Comparison of ENCODE assay signal across 18 cellular contexts in genomic region chr9:33148367-33149019, GRCh38. TPM values are rescaled to one million over a fixed set of nuclear protein-coding genes. Genes with fewer than 3 reads are reported as not detected.
A peak's percentile ranks its signal among the peaks of the same experiment; 100 is the strongest.
DNase-seq lines count a peak whose midpoint lies in the region; ATAC-seq, FAIRE-seq and TF ChIP-seq lines count a peak whose summit lies in the region.
"Had no signal": no experiment of that assay in that cellular context is flagged by ENCODE, and none has a peak within 500 bp of the region (broad histone marks: within the 10 kb centered on the region; RNA-seq: fewer than 3 reads in every experiment).

No MANE protein-coding gene starts in this region.

- H3K27ac ChIP-seq in OCI-LY3 (ENCODE audit: low read length), result no peak overlapping the region
- peak overlapping the region; percentile 13 for H3K27ac ChIP-seq in keratinocyte (ENCODE audit: control insufficient read depth, insufficient read depth, low read length)
- H3K27ac ChIP-seq in subcutaneous abdominal adipose tissue (ENCODE audit: low read depth, low read length), result peak overlapping the region; percentile 12

- no peaks in the 10 kb centered on the region for H3K9me3 ChIP-seq in OCI-LY3 (ENCODE audit: insufficient read depth, low read length)
- no peaks in the 10 kb centered on the region for H3K9me3 ChIP-seq in keratinocyte (ENCODE audit: control insufficient read depth, low read depth, low read length)
- no peaks in the 10 kb centered on the region for H3K9me3 ChIP-seq in subcutaneous abdominal adipose tissue (ENCODE audit: control insufficient read depth in 5 of 5, low read length in 5 of 5)

- FAIRE-seq in keratinocyte (lab: Jason Lieb, UNC), result no peak
- FAIRE-seq: K562 had no signal

- H3K4me3 ChIP-seq in OCI-LY3 (ENCODE audit: low read length), result no peak overlapping the region
- no peak overlapping the region for H3K4me3 ChIP-seq in keratinocyte (ENCODE audit: control insufficient read depth in 2 of 3, extremely low read depth in 1 of 3, insufficient read depth in 2 of 3, low read depth in 1 of 3, low read length in 3 of 3)
- no peak overlapping the region for H3K4me3 ChIP-seq in subcutaneous abdominal adipose tissue (ENCODE audit: low read depth in 1 of 5, low read length in 5 of 5)
- H3K4me3 ChIP-seq: K562 had no signal

- no peak overlapping the region for H2AFZ ChIP-seq in OCI-LY3 (ENCODE audit: low read depth, low read length)
- H2AFZ ChIP-seq in keratinocyte (ENCODE audit: control insufficient read depth, low read length), result no peak overlapping the region

- H3K4me1 ChIP-seq in OCI-LY3 (ENCODE audit: low read length) (peaks cover 91% of the 10 kb centered on the region), keratinocyte (ENCODE audit: control insufficient read depth, extremely low read depth, insufficient read depth, low read length) (peaks cover 12% of the 10 kb centered on the region), subcutaneous abdominal adipose tissue (ENCODE audit: control insufficient read depth in 5 of 5, insufficient read depth in 5 of 5, low read length in 5 of 5) (peaks cover 12 to 72% (median 58%) of the 10 kb centered on the region in 5 donors)

- peaks cover 8% of the 10 kb centered on the region for H3K9me1 ChIP-seq in keratinocyte (ENCODE audit: control insufficient read depth, extremely low read depth, insufficient read depth, low read length)

- H3K79me2 ChIP-seq in OCI-LY3 (ENCODE audit: low read length), result peaks cover 100% of the 10 kb centered on the region
- H3K79me2 ChIP-seq in keratinocyte (ENCODE audit: control insufficient read depth, insufficient read depth, low read length), result peaks cover 92% of the 10 kb centered on the region

- dilution Hi-C loops in keratinocyte (cut with MboI; ENCODE audit: extremely low pct_ligation_motif_present, low sequenced_read_pairs), result no loop called here

- no peak for TF ChIP-seq CTCF in OCI-LY3 (IDR thresholded peaks at IDR 0.05; ENCODE audit: low read depth, low read length)
- TF ChIP-seq CTCF in keratinocyte (optimal IDR thresholded peaks at IDR 0.05 in 1 of 3, IDR thresholded peaks at IDR 0.05 in 1 of 3, conservative IDR thresholded peaks at IDR 0.05 in 1 of 3; ENCODE audit: extremely low read depth in 1 of 3, insufficient read depth in 2 of 3, low read length in 3 of 3), result no peak

- ATAC-seq in HG03108 (IDR thresholded peaks at IDR 0.05; ENCODE audit: unreplicated experiment), result no peak
- ATAC-seq: activated naive CD4-positive, alpha-beta T cell treated with anti-CD3 and anti-CD28 coated beads, Interleukin-2, amount 50 U/mL, for 72 hours; K562; naive thymus-derived CD4-positive, alpha-beta T cell; sciatic nerve; stimulated activated naive CD8-positive, alpha-beta T cell treated with anti-CD3 and anti-CD28 coated beads, Interleukin-15, Interleukin-2, amounts not matched to agents 100 U/mL and 50 U/mL, for 24 hours had no signal

- H4K20me1 ChIP-seq in OCI-LY3 (ENCODE audit: insufficient read depth, low read length) (peaks cover 36% of the 10 kb centered on the region), keratinocyte (ENCODE audit: control insufficient read depth, extremely low read depth, insufficient read depth, low read length) (peaks cover 8% of the 10 kb centered on the region)

- DNase-seq in NCI-H1092 treated with DMSO at 0.1 percent for 48 hours (lab: John Stamatoyannopoulos, UW), result peak; percentile 3
- DNase-seq in NCI-H1092 (lab: John Stamatoyannopoulos, UW), result no peak
- no peak for DNase-seq in keratinocyte (ENCODE audit: low read depth, low spot score)
- DNase-seq in T-helper 1 cell, result no peak
- DNase-seq in NCI-H446 (lab: John Stamatoyannopoulos, UW), result no peak
- DNase-seq: GF-D8; hypothalamus; naive thymus-derived CD4-positive, alpha-beta T cell; NCI-H1048; NCI-H524 treated with DMSO at 0.1 percent for 48 hours; Right ventricle myocardium superior; stimulated activated naive CD8-positive, alpha-beta T cell treated with anti-CD3 and anti-CD28 coated beads, Interleukin-15, Interleukin-2, amounts not matched to agents 100 U/mL and 50 U/mL, for 24 hours had no signal

- no peak overlapping the region for H3K9ac ChIP-seq in OCI-LY3 (ENCODE audit: low read length)
- H3K9ac ChIP-seq in keratinocyte (ENCODE audit: control insufficient read depth, extremely low read depth, insufficient read depth, low read length), result no peak overlapping the region
- no peak overlapping the region for H3K9ac ChIP-seq in subcutaneous abdominal adipose tissue (ENCODE audit: low read length in 5 of 5)

- H3K36me3 ChIP-seq in OCI-LY3 (replicated peaks; ENCODE audit: low read depth, low read length) (peaks cover 9% of the 10 kb centered on the region), keratinocyte (ENCODE audit: control insufficient read depth in 2 of 2, extremely low read depth in 1 of 2, insufficient read depth in 2 of 2, low read length in 2 of 2) (peaks cover 3% of the 10 kb centered on the region in 2 experiments), subcutaneous abdominal adipose tissue (ENCODE audit: control insufficient read depth in 5 of 5, insufficient read depth in 5 of 5, low read length in 5 of 5) (peaks cover 0 to 2% (median 0%) of the 10 kb centered on the region in 5 donors)

- H3K27me3 ChIP-seq in OCI-LY3 (ENCODE audit: low read depth, low read length) (no peaks in the 10 kb centered on the region), keratinocyte (ENCODE audit: control insufficient read depth, extremely low read depth, insufficient read depth, low read length) (no peaks in the 10 kb centered on the region), subcutaneous abdominal adipose tissue (ENCODE audit: control insufficient read depth in 5 of 5, insufficient read depth in 4 of 5, low read length in 5 of 5) (no peaks in the 10 kb centered on the region)

- H3K4me2 ChIP-seq in OCI-LY3 (ENCODE audit: low read length) (peak overlapping the region; percentile 36), keratinocyte (ENCODE audit: control insufficient read depth, extremely low read depth, insufficient read depth, low read depth, low read length) (no peak overlapping the region)

RNA-seq across cellular contexts. Expression of gene B4GALT1, which starts 18.6 kb away (rescaled TPM):
- 54.3 to 82.9 TPM (median 55.1 TPM) in 3 replicates for polyA plus RNA-seq in keratinocyte
- 9.5 TPM for polyA plus RNA-seq in keratinocyte (2011; ENCODE audit: low read depth)
- 57.6 and 65.9 TPM in 2 replicates for polyA plus RNA-seq in keratinocyte (2011; cell fraction: cytosol; rRNA removed)
- polyA plus RNA-seq in keratinocyte (2011; cell fraction: nucleus; rRNA removed), result 114 and 120 TPM in 2 replicates
- 60.2 and 84.0 TPM in 2 replicates for polyA plus RNA-seq in keratinocyte (2012; ENCODE audit: low replicate concordance)
- polyA minus RNA-seq in keratinocyte, result 112 to 184 TPM (median 118 TPM) in 3 replicates
- 89.8 TPM for polyA minus RNA-seq in keratinocyte (2011; cell fraction: cytosol; rRNA and poly(A)+ RNA removed)
- 109 and 160 TPM in 2 replicates for polyA minus RNA-seq in keratinocyte (2011; cell fraction: nucleus; rRNA and poly(A)+ RNA removed)
